7 cellular contexts compared by ENCODE assay signal in the genomic region with DNA sequence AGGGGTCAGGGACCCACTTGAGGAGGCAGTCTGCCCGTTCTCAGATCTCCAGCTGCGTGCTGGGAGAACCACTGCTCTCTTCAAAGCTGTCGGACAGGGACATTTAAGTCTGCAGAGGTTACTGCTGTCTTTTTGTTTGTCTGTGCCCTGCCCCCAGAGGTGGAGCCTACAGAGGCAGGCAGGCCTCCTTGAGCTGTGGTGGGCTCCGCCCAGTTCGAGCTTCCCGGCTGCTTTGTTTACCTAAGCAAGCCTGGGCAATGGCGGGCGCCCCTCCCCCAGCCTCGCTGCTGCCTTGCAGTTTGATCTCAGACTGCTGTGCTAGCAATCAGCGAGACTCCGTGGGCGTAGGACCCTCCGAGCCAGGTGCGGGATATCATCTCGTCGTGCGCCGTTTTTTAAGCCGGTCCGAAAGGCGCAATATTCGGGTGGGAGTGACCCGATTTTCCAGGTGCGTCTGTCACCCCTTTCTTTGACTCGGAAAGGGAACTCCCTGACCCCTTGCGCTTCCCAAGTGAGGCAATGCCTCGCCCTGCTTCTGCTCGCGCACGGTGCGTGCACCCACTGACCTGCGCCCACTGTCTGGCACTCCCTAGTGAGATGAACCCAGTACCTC.
DNase-seq lines count a peak whose midpoint lies in the region; TF ChIP-seq lines count a peak whose summit lies in the region.
"Not testable (repeated sequence)": the region's sequence is repeated elsewhere in the genome, so short reads cannot be mapped to it uniquely, and the experiment has no call there.

No MANE protein-coding gene starts in this region.

- H4K20me1 ChIP-seq in smooth muscle cell (ENCODE audit: low read depth), result not testable (repeated sequence)

- H3K36me3 Mint-ChIP-seq in chondrocyte (ENCODE audit: low read depth); nephron progenitor cell (ENCODE audit: low read depth): not testable (repeated sequence)

- H3K9me3 ChIP-seq in NT2/D1 (ENCODE audit: insufficient read depth, low read length); iPS-15b (ENCODE audit: control insufficient read depth, insufficient read depth, low read length); smooth muscle cell (replicated peaks; ENCODE audit: low read depth): not testable (repeated sequence)

- peak overlapping the region; percentile 70 for H3K4me2 ChIP-seq in smooth muscle cell

- not testable (repeated sequence) for H3K36me3 ChIP-seq in H7 (replicated peaks; ENCODE audit: control insufficient read depth, insufficient read depth, low read length); NT2/D1 (ENCODE audit: insufficient read depth, insufficient read length, low read length); iPS-15b (ENCODE audit: control insufficient read depth, insufficient read depth, low read length); smooth muscle cell (ENCODE audit: low read depth)

- not testable (repeated sequence) for H3K4me1 ChIP-seq in NT2/D1 (ENCODE audit: insufficient read depth, insufficient read length); iPS-15b (ENCODE audit: control insufficient read depth, insufficient read depth, low read length); smooth muscle cell (ENCODE audit: low read depth)

- not testable (repeated sequence) for H3K27me3 ChIP-seq in H7 (ENCODE audit: control insufficient read depth, insufficient read depth, low read length); NT2/D1 (ENCODE audit: insufficient read depth, insufficient read length); iPS-15b (ENCODE audit: control insufficient read depth, insufficient read depth, low read length); smooth muscle cell (ENCODE audit: low read depth)

- H3K4me3 Mint-ChIP-seq in chondrocyte (ENCODE audit: unreplicated experiment) (peak overlapping the region; percentile 50), nephron progenitor cell (peak overlapping the region; percentile 66)

- not testable (repeated sequence) for DNase-seq in H7; NT2/D1 (ENCODE audit: low read depth, low spot score); chondrocyte (ENCODE audit: low spot score); nephron progenitor cell; smooth muscle cell (lab: John Stamatoyannopoulos, UW; ENCODE audit: unreplicated experiment)

- not testable (repeated sequence) for H3K27ac Mint-ChIP-seq in chondrocyte (ENCODE audit: unreplicated experiment); nephron progenitor cell

- not testable (repeated sequence) for H3F3A ChIP-seq in smooth muscle cell (ENCODE audit: low read depth)

- peak overlapping the region; percentile 22; the same call in 1 of the 2 replicates for H3K4me3 ChIP-seq in H7 (ENCODE audit: insufficient read depth, low read depth, low read length)
- peak overlapping the region; percentile 29 for H3K4me3 ChIP-seq in NT2/D1 (ENCODE audit: insufficient read length, low read depth)
- peak overlapping the region; percentile 37 for H3K4me3 ChIP-seq in iPS-15b (ENCODE audit: low read depth, low read length)
- H3K4me3 ChIP-seq in smooth muscle cell, result not testable (repeated sequence)

- not testable (repeated sequence) for H2AFZ ChIP-seq in smooth muscle cell (ENCODE audit: low read depth)

- H3K4me1 Mint-ChIP-seq in chondrocyte (ENCODE audit: low read depth), result peaks cover 11% of the 10 kb centered on the region
- not testable (repeated sequence) for H3K4me1 Mint-ChIP-seq in nephron progenitor cell

- not testable (repeated sequence) for H3K27me3 Mint-ChIP-seq in chondrocyte (ENCODE audit: low read depth); nephron progenitor cell (ENCODE audit: low read depth, poor library complexity)

- WGBS in smooth muscle cell (ENCODE audit: low lambda C conversion rate), result 35% methylated on average over 13 of the region's 32 CpGs

- H3K27ac ChIP-seq in C4-2B, result peak overlapping the region; percentile 67
- H3K27ac ChIP-seq in smooth muscle cell (ENCODE audit: low read depth), result not testable (repeated sequence)

- H3K9me3 Mint-ChIP-seq in chondrocyte (ENCODE audit: low read depth), result not testable (repeated sequence)
- peaks cover 17% of the 10 kb centered on the region for H3K9me3 Mint-ChIP-seq in nephron progenitor cell

- not testable (repeated sequence) for H3K9ac ChIP-seq in NT2/D1 (ENCODE audit: insufficient read length, low read depth); smooth muscle cell (ENCODE audit: low read depth)
- peak overlapping the region; percentile 81 for H3K9ac ChIP-seq in iPS-15b (ENCODE audit: low read depth, low read length)

- not testable (repeated sequence) for TF ChIP-seq CTCF in C4-2B (conservative IDR thresholded peaks at IDR 0.05); chondrocyte (IDR thresholded peaks at IDR 0.05); nephron progenitor cell (IDR thresholded peaks at IDR 0.05); smooth muscle cell (IDR thresholded peaks at IDR 0.05; ENCODE audit: borderline replicate concordance, insufficient read depth, poor library complexity, severe bottlenecking)

- H3K79me2 ChIP-seq in smooth muscle cell (ENCODE audit: low read depth), result not testable (repeated sequence)
